Comparison of ENCODE assay signal across 1 cellular context in genomic region chr20:34582911-34583310, GRCh38.
TF ChIP-seq lines count a peak whose summit lies in the region.

No MANE protein-coding gene starts in this region.

TF ChIP-seq in HepG2, 621 proteins besides CTCF, POLR2A, EP300 and RAD21 (continued from another document and continues in another):
- no peak for TF ChIP-seq SKIL (CRISPR knock-in tag; IDR thresholded peaks at IDR 0.05; ENCODE audit: borderline replicate concordance)
- TF ChIP-seq HOXA3 (CRISPR knock-in tag; IDR thresholded peaks at IDR 0.05) = no peak
- no peak for TF ChIP-seq ELF3 (CRISPR knock-in tag; IDR thresholded peaks at IDR 0.05)
- TF ChIP-seq PPARG (CRISPR knock-in tag; conservative IDR thresholded peaks at IDR 0.05) = 0 out of 2 replicates have a peak, but pooled peaks have one; percentile 34
- no peak for TF ChIP-seq ZMYM2 (CRISPR knock-in tag; IDR thresholded peaks at IDR 0.05)
- no peak for TF ChIP-seq DR1 (CRISPR knock-in tag; IDR thresholded peaks at IDR 0.05)
- TF ChIP-seq HMGXB4 (CRISPR knock-in tag; IDR thresholded peaks at IDR 0.05; ENCODE audit: borderline replicate concordance in 1 of 2, low read depth in 1 of 2) = no peak
- TF ChIP-seq GPN1 (CRISPR knock-in tag; IDR thresholded peaks at IDR 0.05; ENCODE audit: borderline replicate concordance) = no peak
- TF ChIP-seq KLF13 (CRISPR knock-in tag; IDR thresholded peaks at IDR 0.05) = no peak
- no peak for TF ChIP-seq ZNF333 (CRISPR knock-in tag; IDR thresholded peaks at IDR 0.05; ENCODE audit: borderline replicate concordance)
- TF ChIP-seq NR2F6 (IDR thresholded peaks at IDR 0.05) = peak; percentile 83
- peak; percentile 72 for TF ChIP-seq NR2F6 (CRISPR knock-in tag; IDR thresholded peaks at IDR 0.05)
- TF ChIP-seq, protein P1, sequence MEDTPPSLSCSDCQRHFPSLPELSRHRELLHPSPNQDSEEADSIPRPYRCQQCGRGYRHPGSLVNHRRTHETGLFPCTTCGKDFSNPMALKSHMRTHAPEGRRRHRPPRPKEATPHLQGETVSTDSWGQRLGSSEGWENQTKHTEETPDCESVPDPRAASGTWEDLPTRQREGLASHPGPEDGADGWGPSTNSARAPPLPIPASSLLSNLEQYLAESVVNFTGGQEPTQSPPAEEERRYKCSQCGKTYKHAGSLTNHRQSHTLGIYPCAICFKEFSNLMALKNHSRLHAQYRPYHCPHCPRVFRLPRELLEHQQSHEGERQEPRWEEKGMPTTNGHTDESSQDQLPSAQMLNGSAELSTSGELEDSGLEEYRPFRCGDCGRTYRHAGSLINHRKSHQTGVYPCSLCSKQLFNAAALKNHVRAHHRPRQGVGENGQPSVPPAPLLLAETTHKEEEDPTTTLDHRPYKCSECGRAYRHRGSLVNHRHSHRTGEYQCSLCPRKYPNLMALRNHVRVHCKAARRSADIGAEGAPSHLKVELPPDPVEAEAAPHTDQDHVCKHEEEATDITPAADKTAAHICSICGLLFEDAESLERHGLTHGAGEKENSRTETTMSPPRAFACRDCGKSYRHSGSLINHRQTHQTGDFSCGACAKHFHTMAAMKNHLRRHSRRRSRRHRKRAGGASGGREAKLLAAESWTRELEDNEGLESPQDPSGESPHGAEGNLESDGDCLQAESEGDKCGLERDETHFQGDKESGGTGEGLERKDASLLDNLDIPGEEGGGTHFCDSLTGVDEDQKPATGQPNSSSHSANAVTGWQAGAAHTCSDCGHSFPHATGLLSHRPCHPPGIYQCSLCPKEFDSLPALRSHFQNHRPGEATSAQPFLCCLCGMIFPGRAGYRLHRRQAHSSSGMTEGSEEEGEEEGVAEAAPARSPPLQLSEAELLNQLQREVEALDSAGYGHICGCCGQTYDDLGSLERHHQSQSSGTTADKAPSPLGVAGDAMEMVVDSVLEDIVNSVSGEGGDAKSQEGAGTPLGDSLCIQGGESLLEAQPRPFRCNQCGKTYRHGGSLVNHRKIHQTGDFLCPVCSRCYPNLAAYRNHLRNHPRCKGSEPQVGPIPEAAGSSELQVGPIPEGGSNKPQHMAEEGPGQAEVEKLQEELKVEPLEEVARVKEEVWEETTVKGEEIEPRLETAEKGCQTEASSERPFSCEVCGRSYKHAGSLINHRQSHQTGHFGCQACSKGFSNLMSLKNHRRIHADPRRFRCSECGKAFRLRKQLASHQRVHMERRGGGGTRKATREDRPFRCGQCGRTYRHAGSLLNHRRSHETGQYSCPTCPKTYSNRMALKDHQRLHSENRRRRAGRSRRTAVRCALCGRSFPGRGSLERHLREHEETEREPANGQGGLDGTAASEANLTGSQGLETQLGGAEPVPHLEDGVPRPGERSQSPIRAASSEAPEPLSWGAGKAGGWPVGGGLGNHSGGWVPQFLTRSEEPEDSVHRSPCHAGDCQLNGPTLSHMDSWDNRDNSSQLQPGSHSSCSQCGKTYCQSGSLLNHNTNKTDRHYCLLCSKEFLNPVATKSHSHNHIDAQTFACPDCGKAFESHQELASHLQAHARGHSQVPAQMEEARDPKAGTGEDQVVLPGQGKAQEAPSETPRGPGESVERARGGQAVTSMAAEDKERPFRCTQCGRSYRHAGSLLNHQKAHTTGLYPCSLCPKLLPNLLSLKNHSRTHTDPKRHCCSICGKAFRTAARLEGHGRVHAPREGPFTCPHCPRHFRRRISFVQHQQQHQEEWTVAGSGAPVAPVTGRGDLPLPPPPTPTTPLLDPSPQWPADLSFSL (CRISPR knock-in tag; IDR thresholded peaks at IDR 0.05) = 0 out of 2 replicates have a peak, but pooled peaks have one; percentile 14
- TF ChIP-seq ESRRA (CRISPR knock-in tag; IDR thresholded peaks at IDR 0.05; ENCODE audit: low read depth) = 0 out of 2 replicates have a peak, but pooled peaks have one; percentile 58
- TF ChIP-seq, protein P2, sequence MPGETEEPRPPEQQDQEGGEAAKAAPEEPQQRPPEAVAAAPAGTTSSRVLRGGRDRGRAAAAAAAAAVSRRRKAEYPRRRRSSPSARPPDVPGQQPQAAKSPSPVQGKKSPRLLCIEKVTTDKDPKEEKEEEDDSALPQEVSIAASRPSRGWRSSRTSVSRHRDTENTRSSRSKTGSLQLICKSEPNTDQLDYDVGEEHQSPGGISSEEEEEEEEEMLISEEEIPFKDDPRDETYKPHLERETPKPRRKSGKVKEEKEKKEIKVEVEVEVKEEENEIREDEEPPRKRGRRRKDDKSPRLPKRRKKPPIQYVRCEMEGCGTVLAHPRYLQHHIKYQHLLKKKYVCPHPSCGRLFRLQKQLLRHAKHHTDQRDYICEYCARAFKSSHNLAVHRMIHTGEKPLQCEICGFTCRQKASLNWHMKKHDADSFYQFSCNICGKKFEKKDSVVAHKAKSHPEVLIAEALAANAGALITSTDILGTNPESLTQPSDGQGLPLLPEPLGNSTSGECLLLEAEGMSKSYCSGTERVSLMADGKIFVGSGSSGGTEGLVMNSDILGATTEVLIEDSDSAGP (CRISPR knock-in tag; IDR thresholded peaks at IDR 0.05; ENCODE audit: borderline replicate concordance) = no peak
- TF ChIP-seq TSC22D2 (CRISPR knock-in tag; IDR thresholded peaks at IDR 0.05; ENCODE audit: borderline replicate concordance) = no peak
- TF ChIP-seq WIZ (CRISPR knock-in tag; IDR thresholded peaks at IDR 0.05) = no peak
- no peak for TF ChIP-seq TRIM22 (IDR thresholded peaks at IDR 0.05)
- TF ChIP-seq NRL (CRISPR knock-in tag; IDR thresholded peaks at IDR 0.05; ENCODE audit: borderline replicate concordance) = no peak
- TF ChIP-seq SP2 (CRISPR knock-in tag; IDR thresholded peaks at IDR 0.05) = no peak
- no peak for TF ChIP-seq SP4 (CRISPR knock-in tag; IDR thresholded peaks at IDR 0.05)
- TF ChIP-seq ZNF224 (CRISPR knock-in tag; IDR thresholded peaks at IDR 0.05) = no peak
- no peak for TF ChIP-seq SMARCE1 (IDR thresholded peaks at IDR 0.05; ENCODE audit: borderline replicate concordance)
- 0 out of 2 replicates have a peak, but pooled peaks have one; percentile 30 for TF ChIP-seq TARDBP (CRISPR knock-in tag; IDR thresholded peaks at IDR 0.05)
- no peak for TF ChIP-seq CENPBD1 (CRISPR knock-in tag; IDR thresholded peaks at IDR 0.05; ENCODE audit: borderline replicate concordance, low read depth)
- TF ChIP-seq, protein P3, sequence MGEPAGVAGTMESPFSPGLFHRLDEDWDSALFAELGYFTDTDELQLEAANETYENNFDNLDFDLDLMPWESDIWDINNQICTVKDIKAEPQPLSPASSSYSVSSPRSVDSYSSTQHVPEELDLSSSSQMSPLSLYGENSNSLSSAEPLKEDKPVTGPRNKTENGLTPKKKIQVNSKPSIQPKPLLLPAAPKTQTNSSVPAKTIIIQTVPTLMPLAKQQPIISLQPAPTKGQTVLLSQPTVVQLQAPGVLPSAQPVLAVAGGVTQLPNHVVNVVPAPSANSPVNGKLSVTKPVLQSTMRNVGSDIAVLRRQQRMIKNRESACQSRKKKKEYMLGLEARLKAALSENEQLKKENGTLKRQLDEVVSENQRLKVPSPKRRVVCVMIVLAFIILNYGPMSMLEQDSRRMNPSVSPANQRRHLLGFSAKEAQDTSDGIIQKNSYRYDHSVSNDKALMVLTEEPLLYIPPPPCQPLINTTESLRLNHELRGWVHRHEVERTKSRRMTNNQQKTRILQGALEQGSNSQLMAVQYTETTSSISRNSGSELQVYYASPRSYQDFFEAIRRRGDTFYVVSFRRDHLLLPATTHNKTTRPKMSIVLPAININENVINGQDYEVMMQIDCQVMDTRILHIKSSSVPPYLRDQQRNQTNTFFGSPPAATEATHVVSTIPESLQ (CRISPR knock-in tag; conservative IDR thresholded peaks at IDR 0.05) = no peak
- TF ChIP-seq, protein P4, sequence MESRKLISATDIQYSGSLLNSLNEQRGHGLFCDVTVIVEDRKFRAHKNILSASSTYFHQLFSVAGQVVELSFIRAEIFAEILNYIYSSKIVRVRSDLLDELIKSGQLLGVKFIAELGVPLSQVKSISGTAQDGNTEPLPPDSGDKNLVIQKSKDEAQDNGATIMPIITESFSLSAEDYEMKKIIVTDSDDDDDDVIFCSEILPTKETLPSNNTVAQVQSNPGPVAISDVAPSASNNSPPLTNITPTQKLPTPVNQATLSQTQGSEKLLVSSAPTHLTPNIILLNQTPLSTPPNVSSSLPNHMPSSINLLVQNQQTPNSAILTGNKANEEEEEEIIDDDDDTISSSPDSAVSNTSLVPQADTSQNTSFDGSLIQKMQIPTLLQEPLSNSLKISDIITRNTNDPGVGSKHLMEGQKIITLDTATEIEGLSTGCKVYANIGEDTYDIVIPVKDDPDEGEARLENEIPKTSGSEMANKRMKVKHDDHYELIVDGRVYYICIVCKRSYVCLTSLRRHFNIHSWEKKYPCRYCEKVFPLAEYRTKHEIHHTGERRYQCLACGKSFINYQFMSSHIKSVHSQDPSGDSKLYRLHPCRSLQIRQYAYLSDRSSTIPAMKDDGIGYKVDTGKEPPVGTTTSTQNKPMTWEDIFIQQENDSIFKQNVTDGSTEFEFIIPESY (CRISPR knock-in tag; IDR thresholded peaks at IDR 0.05) = no peak
- TF ChIP-seq FOXJ3 (CRISPR knock-in tag; IDR thresholded peaks at IDR 0.05; ENCODE audit: borderline replicate concordance) = no peak
- TF ChIP-seq ZBTB38 (CRISPR knock-in tag; IDR thresholded peaks at IDR 0.05) = peak; percentile 43; the same call in 1 of the 2 replicates
- TF ChIP-seq ISL2 (CRISPR knock-in tag; IDR thresholded peaks at IDR 0.05) = no peak
- TF ChIP-seq, protein P5, sequence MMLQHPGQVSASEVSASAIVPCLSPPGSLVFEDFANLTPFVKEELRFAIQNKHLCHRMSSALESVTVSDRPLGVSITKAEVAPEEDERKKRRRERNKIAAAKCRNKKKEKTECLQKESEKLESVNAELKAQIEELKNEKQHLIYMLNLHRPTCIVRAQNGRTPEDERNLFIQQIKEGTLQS (CRISPR knock-in tag; IDR thresholded peaks at IDR 0.05) = no peak
- no peak for TF ChIP-seq XRCC5 (optimal IDR thresholded peaks at IDR 0.05; ENCODE audit: low read length)
- peak; percentile 48; the same call in 1 of the 2 replicates for TF ChIP-seq ZNF143 (CRISPR knock-in tag; IDR thresholded peaks at IDR 0.05)
- TF ChIP-seq ZNF12 (CRISPR knock-in tag; IDR thresholded peaks at IDR 0.05) = no peak
- TF ChIP-seq SALL1 (CRISPR knock-in tag; IDR thresholded peaks at IDR 0.05) = no peak
- TF ChIP-seq, protein P6, sequence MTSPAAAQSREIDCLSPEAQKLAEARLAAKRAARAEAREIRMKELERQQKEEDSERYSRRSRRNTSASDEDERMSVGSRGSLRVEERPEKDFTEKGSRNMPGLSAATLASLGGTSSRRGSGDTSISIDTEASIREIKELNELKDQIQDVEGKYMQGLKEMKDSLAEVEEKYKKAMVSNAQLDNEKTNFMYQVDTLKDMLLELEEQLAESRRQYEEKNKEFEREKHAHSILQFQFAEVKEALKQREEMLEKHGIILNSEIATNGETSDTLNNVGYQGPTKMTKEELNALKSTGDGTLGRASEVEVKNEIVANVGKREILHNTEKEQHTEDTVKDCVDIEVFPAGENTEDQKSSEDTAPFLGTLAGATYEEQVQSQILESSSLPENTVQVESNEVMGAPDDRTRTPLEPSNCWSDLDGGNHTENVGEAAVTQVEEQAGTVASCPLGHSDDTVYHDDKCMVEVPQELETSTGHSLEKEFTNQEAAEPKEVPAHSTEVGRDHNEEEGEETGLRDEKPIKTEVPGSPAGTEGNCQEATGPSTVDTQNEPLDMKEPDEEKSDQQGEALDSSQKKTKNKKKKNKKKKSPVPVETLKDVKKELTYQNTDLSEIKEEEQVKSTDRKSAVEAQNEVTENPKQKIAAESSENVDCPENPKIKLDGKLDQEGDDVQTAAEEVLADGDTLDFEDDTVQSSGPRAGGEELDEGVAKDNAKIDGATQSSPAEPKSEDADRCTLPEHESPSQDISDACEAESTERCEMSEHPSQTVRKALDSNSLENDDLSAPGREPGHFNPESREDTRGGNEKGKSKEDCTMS (CRISPR knock-in tag; conservative IDR thresholded peaks at IDR 0.05) = no peak
